Comparison of ENCODE assay signal across 21 cellular contexts in the genomic region with DNA sequence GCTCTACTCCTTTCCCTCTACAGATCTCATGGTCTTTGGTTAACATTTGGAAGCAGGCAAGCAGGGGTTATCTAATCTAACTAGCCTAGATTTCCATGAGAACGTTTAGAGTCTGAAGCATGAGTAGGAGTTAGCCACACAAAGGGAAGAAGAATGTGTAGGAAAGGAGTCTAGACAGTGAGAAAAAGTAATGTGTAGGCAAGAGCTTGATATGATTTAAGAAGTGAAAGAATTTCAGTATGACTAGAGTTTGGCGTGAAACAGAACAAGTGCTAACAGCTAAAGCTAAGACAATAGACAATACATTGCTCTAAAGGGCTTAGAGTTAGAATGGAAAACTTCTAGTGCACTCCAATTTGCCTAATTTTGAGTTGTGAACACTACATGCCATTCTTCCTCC. TPM values are rescaled to one million over a fixed set of nuclear protein-coding genes. Genes with fewer than 3 reads are reported as not detected.
DNase-seq lines count a peak whose midpoint lies in the region; ATAC-seq, FAIRE-seq and TF ChIP-seq lines count a peak whose summit lies in the region.
"Had no signal": no experiment of that assay in that cellular context is flagged by ENCODE, and none has a peak within 500 bp of the region (broad histone marks: within the 10 kb centered on the region; RNA-seq: fewer than 3 reads in every experiment).

No MANE protein-coding gene starts in this region.

- ATAC-seq in GM19023 (IDR thresholded peaks at IDR 0.05; ENCODE audit: unreplicated experiment) (peak; percentile 63), GM23338 (no peak), HG03280 (IDR thresholded peaks at IDR 0.05; ENCODE audit: unreplicated experiment) (peak; percentile 66), heart right ventricle (no peak)

- TF ChIP-seq CTCF in GM23338 (conservative IDR thresholded peaks at IDR 0.05; ENCODE audit: low read depth in 2 of 2) = no peak
- no peak for TF ChIP-seq CTCF in fibroblast of the aortic adventitia (IDR thresholded peaks at IDR 0.05; ENCODE audit: insufficient read depth, low read length)
- TF ChIP-seq CTCF in heart right ventricle (IDR thresholded peaks at IDR 0.05) = no peak

- H3K4me2 ChIP-seq in GM23338 = no peak overlapping the region
- H3K4me2 ChIP-seq: KMS-11 had no signal

- H3K9me3 Mint-ChIP-seq in GM23338 = no peaks in the 10 kb centered on the region
- H3K9me3 Mint-ChIP-seq: activated naive CD8-positive, alpha-beta T cell treated with anti-CD3 and anti-CD28 coated beads for 36 hours had no signal

- intact Hi-C loops in heart right ventricle (cut with DNase I) = no loop called here

- peak overlapping the region; percentile 24; the same call in 1 of the 2 replicates for H2AFZ ChIP-seq in GM23338

- no peaks in the 10 kb centered on the region for H3F3A ChIP-seq in GM23338 (replicated peaks; ENCODE audit: low read depth)

- H3K9me3 ChIP-seq in heart right ventricle = peaks cover 0 to 2% (median 0%) of the 10 kb centered on the region in 11 donors
- H3K9me3 ChIP-seq: BLaER1 treated with 17β-estradiol and CSF1 and Interleukin-3, amounts not matched to agents 10 nM and 100 nM had no signal

- H3K9me2 ChIP-seq in GM23338 (ENCODE audit: insufficient read depth) = no peaks in the 10 kb centered on the region

- H3K4me3 ChIP-seq in GM23338 (no peak overlapping the region), fibroblast of the aortic adventitia (ENCODE audit: low read depth, low read length) (no peak overlapping the region), heart right ventricle (no peak overlapping the region)
- H3K4me3 ChIP-seq: BLaER1 treated with 17β-estradiol and CSF1 and Interleukin-3, amounts not matched to agents 10 nM and 100 nM had no signal

- no peaks in the 10 kb centered on the region for H3K27me3 Mint-ChIP-seq in GM23338 (ENCODE audit: insufficient read depth, low read depth, poor library complexity)
- H3K27me3 Mint-ChIP-seq: central memory CD8-positive, alpha-beta T cell had no signal

- no peaks in the 10 kb centered on the region for H3K79me2 ChIP-seq in GM23338 (replicated peaks; ENCODE audit: insufficient read depth)

- H3K27ac ChIP-seq in GM23338 (ENCODE audit: low read depth) = no peak overlapping the region
- H3K27ac ChIP-seq in heart right ventricle = no peak overlapping the region
- H3K27ac ChIP-seq: KMS-11 had no signal

- H3K36me3 Mint-ChIP-seq in GM23338 (ENCODE audit: low read depth) = no peaks in the 10 kb centered on the region
- H3K36me3 Mint-ChIP-seq: activated naive CD8-positive, alpha-beta T cell treated with anti-CD3 and anti-CD28 coated beads for 36 hours had no signal

- no peak overlapping the region for H3K27ac Mint-ChIP-seq in GM23338
- H3K27ac Mint-ChIP-seq: activated naive CD8-positive, alpha-beta T cell treated with anti-CD3 and anti-CD28 coated beads for 36 hours had no signal

- peaks cover 4% of the 10 kb centered on the region; the same call in 2 of the 3 replicates for H3K4me1 Mint-ChIP-seq in GM23338
- H3K4me1 Mint-ChIP-seq: activated naive CD8-positive, alpha-beta T cell treated with anti-CD3 and anti-CD28 coated beads for 36 hours; central memory CD8-positive, alpha-beta T cell had no signal

- no peaks in the 10 kb centered on the region for H4K20me1 ChIP-seq in GM23338 (replicated peaks; ENCODE audit: insufficient read depth)
- H4K20me1 ChIP-seq: BLaER1 treated with 17β-estradiol and CSF1 and Interleukin-3, amounts not matched to agents 10 nM and 100 nM had no signal

- H3K4me1 ChIP-seq in GM23338 (ENCODE audit: insufficient read depth) (no peaks in the 10 kb centered on the region), heart right ventricle (peaks cover 0 to 8% (median 0%) of the 10 kb centered on the region in 9 donors)

- H3K36me3 ChIP-seq in GM23338 (ENCODE audit: insufficient read depth) (no peaks in the 10 kb centered on the region), heart right ventricle (no peaks in the 10 kb centered on the region)
- H3K36me3 ChIP-seq: BLaER1 treated with 17β-estradiol and CSF1 and Interleukin-3, amounts not matched to agents 10 nM and 100 nM had no signal

- no peak for FAIRE-seq in frontal cortex (lab: Jason Lieb, UNC)
- FAIRE-seq: endometrium, H54, RCC 7860, small intestine had no signal

- H3K27me3 ChIP-seq in GM23338 (ENCODE audit: insufficient read depth) (no peaks in the 10 kb centered on the region), heart right ventricle (no peaks in the 10 kb centered on the region)
- H3K27me3 ChIP-seq: BLaER1 treated with 17β-estradiol and CSF1 and Interleukin-3, amounts not matched to agents 10 nM and 100 nM had no signal

- DNase-seq in GM23338 (ENCODE audit: low spot score) (no peak), fibroblast of the aortic adventitia (ENCODE audit: low read depth) (peak; percentile 60), DMS153 (lab: John Stamatoyannopoulos, UW) (no peak), heart right ventricle (no peak), epidermal melanocyte (ENCODE audit: insufficient read length, low spot score) (no peak), frontal cortex (ENCODE audit: low spot score in 2 of 2) (no peak)
- DNase-seq: activated CD4-positive, CD25-positive, alpha-beta regulatory T cell; activated CD8-positive, alpha-beta memory T cell treated with anti-CD3 and anti-CD28 coated beads, Interleukin-2, amount 50 U/mL, for 48 hours; activated naive CD8-positive, alpha-beta T cell treated with anti-CD3 and anti-CD28 coated beads for 36 hours; EL; kidney glomerular epithelial cell; NCI-H524; small intestine had no signal

- no peak overlapping the region for H3K4me3 Mint-ChIP-seq in GM23338
- H3K4me3 Mint-ChIP-seq: activated naive CD8-positive, alpha-beta T cell treated with anti-CD3 and anti-CD28 coated beads for 36 hours; central memory CD8-positive, alpha-beta T cell had no signal

- 32 to 35% methylated on average over 2 of the region's 2 CpGs for WGBS in heart right ventricle, 2 donors

TF ChIP-seq in GM23338, 12 proteins besides CTCF, POLR2A, EP300 and RAD21 (continues in another document):
- no peak for TF ChIP-seq STAT1 (IDR thresholded peaks at IDR 0.05; ENCODE audit: unreplicated experiment)
- TF ChIP-seq ZNF331 (CRISPR knock-in tag; IDR thresholded peaks at IDR 0.05; ENCODE audit: low read depth) = no peak
- no peak for TF ChIP-seq NANOG (IDR thresholded peaks at IDR 0.05; ENCODE audit: borderline replicate concordance)
- TF ChIP-seq POLR2AphosphoS5 (IDR thresholded peaks at IDR 0.05; ENCODE audit: low read depth) = no peak
- TF ChIP-seq EZH2phosphoT487 (IDR thresholded peaks at IDR 0.05; ENCODE audit: unreplicated experiment) = no peak
- TF ChIP-seq CREB1 (CRISPR knock-in tag; IDR thresholded peaks at IDR 0.05; ENCODE audit: low read depth) = no peak
- no peak for TF ChIP-seq ZNF114 (CRISPR knock-in tag; IDR thresholded peaks at IDR 0.05)
- no peak for TF ChIP-seq JUNB (IDR thresholded peaks at IDR 0.05; ENCODE audit: unreplicated experiment)
- TF ChIP-seq, protein P1, sequence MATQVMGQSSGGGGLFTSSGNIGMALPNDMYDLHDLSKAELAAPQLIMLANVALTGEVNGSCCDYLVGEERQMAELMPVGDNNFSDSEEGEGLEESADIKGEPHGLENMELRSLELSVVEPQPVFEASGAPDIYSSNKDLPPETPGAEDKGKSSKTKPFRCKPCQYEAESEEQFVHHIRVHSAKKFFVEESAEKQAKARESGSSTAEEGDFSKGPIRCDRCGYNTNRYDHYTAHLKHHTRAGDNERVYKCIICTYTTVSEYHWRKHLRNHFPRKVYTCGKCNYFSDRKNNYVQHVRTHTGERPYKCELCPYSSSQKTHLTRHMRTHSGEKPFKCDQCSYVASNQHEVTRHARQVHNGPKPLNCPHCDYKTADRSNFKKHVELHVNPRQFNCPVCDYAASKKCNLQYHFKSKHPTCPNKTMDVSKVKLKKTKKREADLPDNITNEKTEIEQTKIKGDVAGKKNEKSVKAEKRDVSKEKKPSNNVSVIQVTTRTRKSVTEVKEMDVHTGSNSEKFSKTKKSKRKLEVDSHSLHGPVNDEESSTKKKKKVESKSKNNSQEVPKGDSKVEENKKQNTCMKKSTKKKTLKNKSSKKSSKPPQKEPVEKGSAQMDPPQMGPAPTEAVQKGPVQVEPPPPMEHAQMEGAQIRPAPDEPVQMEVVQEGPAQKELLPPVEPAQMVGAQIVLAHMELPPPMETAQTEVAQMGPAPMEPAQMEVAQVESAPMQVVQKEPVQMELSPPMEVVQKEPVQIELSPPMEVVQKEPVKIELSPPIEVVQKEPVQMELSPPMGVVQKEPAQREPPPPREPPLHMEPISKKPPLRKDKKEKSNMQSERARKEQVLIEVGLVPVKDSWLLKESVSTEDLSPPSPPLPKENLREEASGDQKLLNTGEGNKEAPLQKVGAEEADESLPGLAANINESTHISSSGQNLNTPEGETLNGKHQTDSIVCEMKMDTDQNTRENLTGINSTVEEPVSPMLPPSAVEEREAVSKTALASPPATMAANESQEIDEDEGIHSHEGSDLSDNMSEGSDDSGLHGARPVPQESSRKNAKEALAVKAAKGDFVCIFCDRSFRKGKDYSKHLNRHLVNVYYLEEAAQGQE (IDR thresholded peaks at IDR 0.05; ENCODE audit: unreplicated experiment) = no peak

RNA-seq across cellular contexts. Expression of gene CXCL8, which starts 10.8 kb away (rescaled TPM):
- total RNA-seq in GM23338 (2014; rRNA removed; shearing (Covaris generic)) = not detected in 2 replicates
- 0.11 and 0.12 TPM in 2 replicates for polyA plus RNA-seq in GM23338 (2016; fragmentation: Nextera tagmentation; extraction: Ambion mirVana)
- 0.98 and 2.4 TPM in 2 replicates for total RNA-seq in fibroblast of the aortic adventitia (ENCODE audit: low replicate concordance)
- 10 to 100 TPM in 2 of 10 donors, 1 to 10 TPM in 1, under 1 TPM in 6, not detected in 1; 0.23 to 19.3 (median 0.72) TPM for total RNA-seq in heart right ventricle
- polyA plus RNA-seq in heart right ventricle = under 1 TPM; 0.64 to 0.80 TPM
- total RNA-seq in frontal cortex = 0.41 TPM

Comparison
In these comparisons a context has a peak if more than half of its experiments do, and no peak if none do; other contexts are left out.
1. ATAC-seq: peak in GM19023 (single experiment) and HG03280 (single experiment); none in GM23338 (single experiment) and heart right ventricle (0 of 8).